ENCODE assay signal across 9 cellular contexts in the genomic region with DNA sequence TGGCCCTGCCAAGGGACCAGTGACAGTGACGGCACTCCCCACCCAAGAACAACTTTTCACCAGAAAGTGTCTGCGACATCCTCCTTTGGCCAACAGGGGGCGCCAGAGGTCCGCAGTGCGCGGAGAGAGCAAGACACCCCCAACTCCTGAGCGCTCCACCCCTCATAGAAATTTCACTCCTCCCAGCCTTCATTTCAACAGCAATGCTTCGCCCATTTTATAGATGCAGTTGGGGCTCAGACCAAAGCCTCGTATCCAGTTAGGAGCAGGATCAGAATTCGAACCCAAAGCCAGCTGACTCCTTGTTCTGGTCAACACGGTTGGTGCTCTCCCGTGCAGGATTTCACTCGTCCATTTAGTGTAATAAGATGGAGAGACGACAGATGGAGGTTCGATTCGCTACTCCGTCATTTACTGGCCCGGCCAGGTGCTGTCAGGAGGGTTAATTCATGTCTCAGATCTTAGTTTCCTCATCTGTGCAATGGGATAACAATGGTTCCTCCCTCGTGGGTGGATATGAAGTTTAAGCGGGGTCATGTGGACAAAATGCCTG. TPM values are rescaled to one million over a fixed set of nuclear protein-coding genes. Genes with fewer than 3 reads are reported as not detected.
A peak's percentile ranks its signal among the peaks of the same experiment; 100 is the strongest.
DNase-seq lines count a peak whose midpoint lies in the region; ATAC-seq, FAIRE-seq and TF ChIP-seq lines count a peak whose summit lies in the region.
"Had no signal": no experiment of that assay in that cellular context is flagged by ENCODE, and none has a peak within 500 bp of the region (broad histone marks: within the 10 kb centered on the region; RNA-seq: fewer than 3 reads in every experiment).

No MANE protein-coding gene starts in this region.

- no peak for ATAC-seq in GM19452 (IDR thresholded peaks at IDR 0.05; ENCODE audit: unreplicated experiment)

- H3K4me1 ChIP-seq in suprapubic skin: peaks cover 34% of the 10 kb centered on the region

- H3K4me3 Mint-ChIP-seq in osteocyte (ENCODE audit: unreplicated experiment): peak overlapping the region; percentile 68

- H3K36me3 Mint-ChIP-seq in osteocyte (ENCODE audit: unreplicated experiment): no peaks in the 10 kb centered on the region

- H3K4me1 Mint-ChIP-seq in osteocyte (ENCODE audit: unreplicated experiment): peaks cover 34% of the 10 kb centered on the region

- 19% methylated on average over 20 of the region's 20 CpGs for whole genome bisulfite sequencing in suprapubic skin

- H3K27ac Mint-ChIP-seq in osteocyte (ENCODE audit: unreplicated experiment): no peak overlapping the region

- H3K36me3 ChIP-seq in suprapubic skin: peaks cover 11% of the 10 kb centered on the region

- H3K9me3 ChIP-seq in suprapubic skin: no peaks in the 10 kb centered on the region

- H3K9me3 Mint-ChIP-seq in osteocyte (ENCODE audit: unreplicated experiment): no peaks in the 10 kb centered on the region

- TF ChIP-seq EP300 in suprapubic skin (IDR thresholded peaks at IDR 0.05): no peak

- peak overlapping the region; percentile 54 for H3K4me3 ChIP-seq in suprapubic skin

- TF ChIP-seq CTCF in osteocyte (IDR thresholded peaks at IDR 0.05) (peak; percentile 91), suprapubic skin (IDR thresholded peaks at IDR 0.05) (peak; percentile 83 to 85)

- DNase-seq in DMS79 (lab: John Stamatoyannopoulos, UW) (peak; percentile 41), LoVo (ENCODE audit: low spot score) (peak; percentile 86), SHP77 treated with DMSO at 0.1 percent for 48 hours (lab: John Stamatoyannopoulos, UW) (peak; percentile 61), activated gamma-delta T cell (lab: John Stamatoyannopoulos, UW) (peak; percentile 45), frontal cortex (ENCODE audit: low spot score in 2 of 2) (peak; percentile 74 to 75), osteocyte (ENCODE audit: extremely low spot score, unreplicated experiment) (peak; percentile 92), suprapubic skin (ENCODE audit: low spot score in 2 of 2) (peak; percentile 86 to 89)

- no peak for TF ChIP-seq POLR2A in suprapubic skin (IDR thresholded peaks at IDR 0.05)

- H3K27me3 ChIP-seq in suprapubic skin: no peaks in the 10 kb centered on the region

- H3K27ac ChIP-seq in suprapubic skin: no peak overlapping the region

- FAIRE-seq in frontal cortex (lab: Jason Lieb, UNC): no peak
- FAIRE-seq: endometrium had no signal

- H3K27me3 Mint-ChIP-seq in osteocyte (ENCODE audit: unreplicated experiment): peaks cover 5% of the 10 kb centered on the region

RNA-seq across cellular contexts. Expression of gene POP5, which starts 2.4 kb away (rescaled TPM):
- total RNA-seq in frontal cortex: 27.3 TPM
- total RNA-seq in osteocyte: 36.9 and 42.0 TPM in 2 replicates
- total RNA-seq in suprapubic skin: 10 to 100 TPM; 27.6 to 38.5 (median 32.4) TPM

RNA-seq across cellular contexts. Expression of gene RNF10, which starts 49.4 kb away (rescaled TPM):
- total RNA-seq in frontal cortex (119 TPM), osteocyte (139 and 177 TPM in 2 replicates), suprapubic skin (100 to 1,000 TPM in 3 of 4 donors, 10 to 100 TPM in 1; 98.2 to 206 (median 163) TPM)

RNA-seq across cellular contexts. Expression of gene COQ5, which starts 54.6 kb away (rescaled TPM):
- 25.3 TPM for total RNA-seq in frontal cortex
- total RNA-seq in osteocyte: 20.4 and 24.0 TPM in 2 replicates
- total RNA-seq in suprapubic skin: 10 to 100 TPM; 14.9 to 18.7 (median 18.0) TPM

RNA-seq across cellular contexts. Expression of gene CABP1, which starts 56.9 kb away (rescaled TPM):
- total RNA-seq in frontal cortex (2.0 TPM), osteocyte (not detected in 2 replicates), suprapubic skin (under 1 TPM in 3 of 4 donors, not detected in 1; 0.19 to 0.56 (median 0.47) TPM)

Comparison
In these comparisons a context has a peak if more than half of its experiments do, and no peak if none do; other contexts are left out.
1. DNase-seq: peak in every context shown above with its lines; median percentile 92 in osteocyte; 88 in suprapubic skin; 86 in LoVo; 74 in frontal cortex; 61 in SHP77 treated with DMSO at 0.1 percent for 48 hours; 45 in activated gamma-delta T cell; 41 in DMS79.